7 cellular contexts compared by ENCODE assay signal in genomic region chr7:2386122-2386521, GRCh38. TPM values are rescaled to one million over a fixed set of nuclear protein-coding genes. Genes with fewer than 3 reads are reported as not detected.
A peak's percentile ranks its signal among the peaks of the same experiment; 100 is the strongest.
DNase-seq lines count a peak whose midpoint lies in the region; ATAC-seq and TF ChIP-seq lines count a peak whose summit lies in the region.
"Not testable (repeated sequence)": the region's sequence is repeated elsewhere in the genome, so short reads cannot be mapped to it uniquely, and the experiment has no call there.

No MANE protein-coding gene starts in this region.

- H3K4me3 Mint-ChIP-seq in WTC11; central memory CD8-positive, alpha-beta T cell; glutamatergic neuron (ENCODE audit: unreplicated experiment): not testable (repeated sequence)

- not testable (repeated sequence) for ATAC-seq in WTC11; central memory CD8-positive, alpha-beta T cell (replicated peaks; ENCODE audit: extremely low read depth, poor library complexity, severe bottlenecking)

- H3K4me1 Mint-ChIP-seq in WTC11 (peaks cover 20% of the 10 kb centered on the region), glutamatergic neuron (ENCODE audit: low read depth, unreplicated experiment) (peaks cover 11% of the 10 kb centered on the region)
- H3K4me1 Mint-ChIP-seq in central memory CD8-positive, alpha-beta T cell, result not testable (repeated sequence)

- DNase-seq in DMS53 (lab: John Stamatoyannopoulos, UW) (peak; percentile 57), HCEC 1CT (peak; percentile 18), LHCN-M2 (ENCODE audit: low read depth) (peak; percentile 63), NCI-H69 (lab: John Stamatoyannopoulos, UW) (peak; percentile 57)
- DNase-seq in WTC11 (ENCODE audit: low spot score); central memory CD8-positive, alpha-beta T cell (ENCODE audit: low spot score in 2 of 2); glutamatergic neuron: not testable (repeated sequence)

- POLR2A ChIA-PET in WTC11 (lab: Charles Lee), result not testable (repeated sequence)

- H3K36me3 Mint-ChIP-seq in WTC11; central memory CD8-positive, alpha-beta T cell (ENCODE audit: insufficient read depth); glutamatergic neuron (ENCODE audit: unreplicated experiment): not testable (repeated sequence)

- not testable (repeated sequence) for H3K9me3 Mint-ChIP-seq in WTC11; central memory CD8-positive, alpha-beta T cell; glutamatergic neuron (ENCODE audit: unreplicated experiment)

- CTCF ChIA-PET in WTC11 (lab: Charles Lee), result not testable (repeated sequence)

- H3K27ac Mint-ChIP-seq in WTC11, result peak overlapping the region; percentile 49; the same call in 1 of the 2 replicates
- H3K27ac Mint-ChIP-seq in central memory CD8-positive, alpha-beta T cell (ENCODE audit: low read depth), result peak overlapping the region; percentile 83
- H3K27ac Mint-ChIP-seq in glutamatergic neuron (ENCODE audit: unreplicated experiment), result peak overlapping the region; percentile 59

- H3K27me3 Mint-ChIP-seq in WTC11 (ENCODE audit: low read depth); central memory CD8-positive, alpha-beta T cell; glutamatergic neuron (ENCODE audit: unreplicated experiment): not testable (repeated sequence)

- TF ChIP-seq CTCF in WTC11 (IDR thresholded peaks at IDR 0.05); glutamatergic neuron (IDR thresholded peaks at IDR 0.05; ENCODE audit: partially characterized antibody, unreplicated experiment): not testable (repeated sequence)

RNA-seq across cellular contexts. Expression of gene CHST12, which starts 17.3 kb away (rescaled TPM):
- total RNA-seq in LHCN-M2 (2014; rRNA removed), result 9.6 and 11.4 TPM in 2 replicates
- 12.4 TPM for polyA plus RNA-seq in LHCN-M2 (2012)
- 18.3 to 21.7 TPM (median 20.7 TPM) in 3 replicates for total RNA-seq in WTC11 (2021)
- 27.3 TPM for total RNA-seq in glutamatergic neuron (ENCODE audit: unreplicated experiment)

RNA-seq across cellular contexts. Expression of gene EIF3B, which starts 31.5 kb away (rescaled TPM):
- total RNA-seq in LHCN-M2 (2014; rRNA removed), result 281 and 293 TPM in 2 replicates
- polyA plus RNA-seq in LHCN-M2 (2012), result 195 TPM
- total RNA-seq in WTC11 (2021), result 300 to 361 TPM (median 304 TPM) in 3 replicates
- 136 TPM for total RNA-seq in glutamatergic neuron (ENCODE audit: unreplicated experiment)
